In the genomic region with DNA sequence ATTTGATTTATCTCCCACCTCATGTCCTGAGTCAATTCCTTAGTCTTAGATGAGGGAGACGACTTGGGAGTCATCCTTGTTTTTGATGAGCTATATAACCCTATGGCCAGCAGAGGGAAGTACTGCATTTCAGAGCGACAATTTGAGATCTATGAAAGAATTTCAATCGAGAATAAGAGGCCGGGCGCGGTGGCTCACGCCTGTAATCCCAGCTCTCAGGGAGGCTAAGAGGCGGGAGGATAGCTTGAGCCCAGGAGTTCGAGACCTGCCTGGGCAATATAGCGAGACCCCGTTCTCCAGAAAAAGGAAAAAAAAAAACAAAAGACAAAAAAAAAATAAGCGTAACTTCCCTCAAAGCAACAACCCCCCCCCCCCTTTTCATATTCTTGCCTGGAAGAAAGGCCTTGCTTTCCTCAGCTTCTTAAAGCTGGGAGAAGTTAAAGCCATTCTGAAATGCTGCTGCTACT, we compare ENCODE assay signal across 8 cellular contexts. TPM values are rescaled to one million over a fixed set of nuclear protein-coding genes. Genes with fewer than 3 reads are reported as not detected.
DNase-seq lines count a peak whose midpoint lies in the region; ATAC-seq, FAIRE-seq and TF ChIP-seq lines count a peak whose summit lies in the region.
"Not testable (repeated sequence)": the region's sequence is repeated elsewhere in the genome, so short reads cannot be mapped to it uniquely, and the experiment has no call there.

No MANE protein-coding gene starts in this region.

- peak overlapping the region; percentile 70 for H3K4me2 ChIP-seq in K562 (ENCODE audit: insufficient read depth, low read length)

- not testable (repeated sequence) for H3K9me3 ChIP-seq in K562 (replicated peaks; ENCODE audit: control insufficient read depth, insufficient read depth, low read depth, low read length); upper lobe of right lung

- peaks cover 17% of the 10 kb centered on the region for H3K4me1 Mint-ChIP-seq in neural crest cell

- not testable (repeated sequence) for H3K36me3 ChIP-seq in K562 (ENCODE audit: control insufficient read depth, insufficient read depth, low read length); upper lobe of right lung

- DNase-seq in EL (peak; percentile 79), HT-29 (ENCODE audit: low spot score) (peak; percentile 88), NCI-H2196 treated with DMSO at 0.1 percent for 48 hours (lab: John Stamatoyannopoulos, UW; ENCODE audit: unreplicated experiment) (peak; percentile 47), SKM-1 treated with dmso at 0.1 percent for 144 hours (lab: John Stamatoyannopoulos, UW; ENCODE audit: unreplicated experiment) (peak; percentile 81), K562 (ENCODE audit: extremely low read depth in 1 of 4, low spot score in 3 of 4) (peak; percentile 65 to 85 (median 68)), left cardiac atrium (peak; percentile 54), neural crest cell (ENCODE audit: low read depth, low spot score) (peak; percentile 47), upper lobe of right lung (peak; percentile 74)

- FAIRE-seq in K562 (lab: Jason Lieb, UNC): peak; percentile 29

- peak; percentile 77 for ATAC-seq in K562
- ATAC-seq in left cardiac atrium: peak; percentile 53 to 65
- ATAC-seq in upper lobe of right lung: peak; percentile 86

- H3K4me3 ChIP-seq in K562: peak overlapping the region; percentile 0; the same call in 1 of the 2 replicates
- not testable (repeated sequence) for H3K4me3 ChIP-seq in upper lobe of right lung

- TF ChIP-seq RAD21 in K562 (CRISPR knock-in tag; conservative IDR thresholded peaks at IDR 0.05 in 1 of 2, IDR thresholded peaks at IDR 0.05 in 1 of 2): peak; percentile 91 to 95

- peaks cover 19 to 26% of the 10 kb centered on the region in 2 experiments for H3K4me1 ChIP-seq in K562 (replicated peaks in 1 of 2; ENCODE audit: control insufficient read depth in 2 of 2, insufficient read depth in 2 of 2, low read length in 2 of 2)
- not testable (repeated sequence) for H3K4me1 ChIP-seq in upper lobe of right lung

- TF ChIP-seq EP300 in K562 (IDR thresholded peaks at IDR 0.05; ENCODE audit: low read length): not testable (repeated sequence)

- not testable (repeated sequence) for H3K9me3 Mint-ChIP-seq in neural crest cell

- intact Hi-C loops in K562 (cut with micrococcal nuclease): loop anchor here (1.0 to 10.0 kb wide), 4 partner anchors 38 to 770 kb away; no protein-coding TSS in a partner anchor
- intact Hi-C loops in left cardiac atrium (cut with DNase I): loop anchor here (1.0 to 5.0 kb wide), 2 partner anchors 52 to 53 kb away; no protein-coding TSS in a partner anchor
- intact Hi-C loops in upper lobe of right lung (cut with DNase I): not testable (repeated sequence)

- H3K36me3 Mint-ChIP-seq in neural crest cell (ENCODE audit: low read depth): not testable (repeated sequence)

- TF ChIP-seq CTCF in K562 (IDR thresholded peaks at IDR 0.05 in 2 of 3, conservative IDR thresholded peaks at IDR 0.05 in 1 of 3; ENCODE audit: insufficient read depth in 2 of 3, low read depth in 1 of 3, low read length in 3 of 3) (peak; percentile 70 to 84 (median 72)), neural crest cell (conservative IDR thresholded peaks at IDR 0.05) (peak; percentile 75), upper lobe of right lung (IDR thresholded peaks at IDR 0.05) (peak; percentile 65)

- H2AFZ ChIP-seq in K562 (ENCODE audit: low read depth, low read length): peak overlapping the region; percentile 90

- CTCF ChIA-PET in K562 (lab: Yijun Ruan, JAX; ENCODE audit: low intra/inter-chr PET ratio): interaction anchor here (0.6 to 3.8 kb wide), 5 partner anchors 38 to 433 kb away, joined by 4 to 44 read pairs (median 4); no protein-coding TSS in a partner anchor

- not testable (repeated sequence) for H3K27ac Mint-ChIP-seq in neural crest cell (ENCODE audit: unreplicated experiment)

- not testable (repeated sequence) for H3K27me3 Mint-ChIP-seq in neural crest cell (ENCODE audit: low read depth)

- TF ChIP-seq POLR2A in K562 (conservative IDR thresholded peaks at IDR 0.05): not testable (repeated sequence)

- WGBS in K562 (ENCODE audit: insufficient coverage, low coverage, missing lambda C conversion rate): 1% methylated on average over 7 of the region's 12 CpGs

- POLR2A ChIA-PET in K562 (lab: Yijun Ruan, JAX): interaction anchor here (0.7 to 3.7 kb wide), 6 partner anchors 19 to 203 kb away, joined by 3 to 14 read pairs (median 3); no protein-coding TSS in a partner anchor

- H3K4me3 Mint-ChIP-seq in neural crest cell: peak overlapping the region; percentile 23

- H3K27me3 ChIP-seq in K562 (ENCODE audit: control insufficient read depth in 2 of 2, insufficient read depth in 2 of 2, low read length in 2 of 2); upper lobe of right lung: not testable (repeated sequence)

- not testable (repeated sequence) for H3K9ac ChIP-seq in K562 (ENCODE audit: insufficient read depth in 1 of 2, low read depth in 2 of 2, low read length in 2 of 2)

- peak overlapping the region; percentile 68; the same call in 1 of the 3 replicates for H3K27ac ChIP-seq in K562 (ENCODE audit: extremely low read depth, low read depth, low read length)
- H3K27ac ChIP-seq in upper lobe of right lung: not testable (repeated sequence)

- in situ Hi-C loops in K562 (cut with MboI): loop anchor here (5.0 kb wide), 2 partner anchors 52 to 432 kb away; no protein-coding TSS in a partner anchor

- not testable (repeated sequence) for H4K20me1 ChIP-seq in K562 (replicated peaks; ENCODE audit: control insufficient read depth, insufficient read depth, low read length)

- not testable (repeated sequence) for H3K79me2 ChIP-seq in K562 (ENCODE audit: control insufficient read depth, insufficient read depth, low read length)

- not testable (repeated sequence) for BruUV-seq in K562 (replicated peaks; lab: Mats Ljungman, UMichigan)

- H3K9me1 ChIP-seq in K562 (ENCODE audit: control insufficient read depth, insufficient read depth, low read length): not testable (repeated sequence)

TF ChIP-seq in K562, 482 proteins besides CTCF, POLR2A, EP300 and RAD21 (continues in another document):
- TF ChIP-seq POLR2H (tag; IDR thresholded peaks at IDR 0.05; ENCODE audit: low read depth) (peak; percentile 98), RCOR1 (IDR thresholded peaks at IDR 0.05; ENCODE audit: borderline replicate concordance in 1 of 2, low read depth in 2 of 2, low read length in 2 of 2) (peak in 1 of 2 experiments; percentile 13; a peak in 1 of 4 replicates), MAZ (CRISPR knock-in tag; conservative IDR thresholded peaks at IDR 0.05 in 1 of 2, IDR thresholded peaks at IDR 0.05 in 1 of 2) (peak in 1 of 2 experiments; percentile 49; a peak in 1 of 4 replicates), FOXA3 (CRISPR knock-in tag; conservative IDR thresholded peaks at IDR 0.05 in 1 of 2, IDR thresholded peaks at IDR 0.05 in 1 of 2) (0 out of 4 replicates have a peak, but pooled peaks of 1 of the 2 experiments have one; percentile 15), RBM25 (IDR thresholded peaks at IDR 0.05; ENCODE audit: low read depth, low read length, severe bottlenecking) (peak; percentile 48), BDP1 (IDR thresholded peaks at IDR 0.05; ENCODE audit: insufficient read depth, insufficient read length) (peak; percentile 34), ZNF121 (CRISPR knock-in tag; conservative IDR thresholded peaks at IDR 0.05) (peak; percentile 62), TEAD1 (CRISPR knock-in tag; IDR thresholded peaks at IDR 0.05) (0 out of 4 replicates have a peak, but pooled peaks of 1 of the 2 experiments have one; percentile 41), CREB1 (IDR thresholded peaks at IDR 0.05) (0 out of 2 replicates have a peak, but pooled peaks have one; percentile 8), ARNT (IDR thresholded peaks at IDR 0.05) (peak; percentile 45 to 89; a peak in 3 of 4 replicates), ATF7 (IDR thresholded peaks at IDR 0.05) (peak; percentile 39; the same call in 1 of the 2 replicates)
- TF ChIP-seq, protein P1, sequence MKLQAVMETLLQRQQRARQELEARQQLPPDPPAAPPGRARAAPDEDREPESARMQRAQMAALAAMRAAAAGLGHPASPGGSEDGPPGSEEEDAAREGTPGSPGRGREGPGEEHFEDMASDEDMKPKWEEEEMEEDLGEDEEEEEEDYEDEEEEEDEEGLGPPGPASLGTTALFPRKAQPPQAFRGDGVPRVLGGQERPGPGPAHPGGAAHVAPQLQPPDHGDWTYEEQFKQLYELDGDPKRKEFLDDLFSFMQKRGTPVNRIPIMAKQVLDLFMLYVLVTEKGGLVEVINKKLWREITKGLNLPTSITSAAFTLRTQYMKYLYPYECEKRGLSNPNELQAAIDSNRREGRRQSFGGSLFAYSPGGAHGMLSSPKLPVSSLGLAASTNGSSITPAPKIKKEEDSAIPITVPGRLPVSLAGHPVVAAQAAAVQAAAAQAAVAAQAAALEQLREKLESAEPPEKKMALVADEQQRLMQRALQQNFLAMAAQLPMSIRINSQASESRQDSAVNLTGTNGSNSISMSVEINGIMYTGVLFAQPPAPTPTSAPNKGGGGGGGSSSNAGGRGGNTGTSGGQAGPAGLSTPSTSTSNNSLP (IDR thresholded peaks at IDR 0.05; ENCODE audit: borderline replicate concordance, low read depth, low read length): peak; percentile 68; the same call in 1 of the 2 replicates
- not testable (repeated sequence) for TF ChIP-seq CREB1 (CRISPR knock-in tag; IDR thresholded peaks at IDR 0.05)

RNA-seq across cellular contexts. Expression of a gene that starts 33.9 kb away (rescaled TPM):
- 231 and 241 TPM in 2 replicates for total RNA-seq in HT-29 (2014; rRNA removed; shearing (Covaris generic))
- 38.7 and 73.4 TPM in 2 replicates for total RNA-seq in K562 (2011; cell fraction: chromatin; rRNA removed; ENCODE audit: low replicate concordance)
- 48.5 and 54.7 TPM in 2 replicates for total RNA-seq in K562 (2011; cell fraction: nucleolus; rRNA removed)
- 52.1 and 64.7 TPM in 2 replicates for total RNA-seq in K562 (2011; cell fraction: nucleoplasm; rRNA removed)
- total RNA-seq in K562 (2014; rRNA removed): 50.1 and 51.8 TPM in 2 replicates
- 85.5 and 89.2 TPM in 2 replicates for total RNA-seq in K562 (2014; rRNA removed; fragmentation: Illumina TruSeq; extraction: Trizol)
- total RNA-seq in K562 (2015; rRNA removed; fragmentation: Illumina TruSeq; extraction: Trizol): 83.2 and 86.1 TPM in 2 replicates
- 62.9 and 63.1 TPM in 2 replicates for total RNA-seq in K562 (2021)
- 54.2 and 68.9 TPM in 2 replicates for polyA plus RNA-seq in K562 (2011; rRNA removed)
- polyA plus RNA-seq in K562 (2011; cell fraction: cytosol; rRNA removed): 21.7 and 27.4 TPM in 2 replicates
- 14.9 and 21.0 TPM in 2 replicates for polyA plus RNA-seq in K562 (2011; cell fraction: nucleus; rRNA removed)
- polyA plus RNA-seq in K562 (2012): 50.2 and 52.8 TPM in 2 replicates
- polyA plus RNA-seq in K562 (2014; fragmentation: Illumina TruSeq; extraction: Trizol): 68.8 and 95.5 TPM in 2 replicates
- polyA plus RNA-seq in K562 (2014; fragmentation: Nextera tagmentation; extraction: Ambion mirVana): 10 to 100 TPM; 59.0 to 63.1 TPM
- polyA plus RNA-seq in K562 (2014; rRNA removed): 76.3 and 77.2 TPM in 2 replicates
- polyA minus RNA-seq in K562 (2011; rRNA and poly(A)+ RNA removed): 84.1 and 94.2 TPM in 2 replicates
- polyA minus RNA-seq in K562 (2011; cell fraction: cytosol; rRNA and poly(A)+ RNA removed): 24.9 and 37.7 TPM in 2 replicates
- 11.8 and 22.1 TPM in 2 replicates for polyA minus RNA-seq in K562 (2011; cell fraction: nucleus; rRNA and poly(A)+ RNA removed)
- under 1 TPM; 0.12 to 0.89 TPM for total RNA-seq in left cardiac atrium
- 4.5 and 7.6 TPM in 2 replicates for total RNA-seq in neural crest cell
- total RNA-seq in upper lobe of right lung: 119 TPM
